Comparison of ENCODE assay signal across 19 cellular contexts in genomic region chr17:82980632-82981031, GRCh38.
"Had no signal": no experiment of that assay in that cellular context is flagged by ENCODE, and none has a peak within 500 bp of the region (broad histone marks: within the 10 kb centered on the region; RNA-seq: fewer than 3 reads in every experiment).

No MANE protein-coding gene starts in this region.

- DNase-seq: activated CD4-positive, alpha-beta T cell treated with anti-CD3 and anti-CD28 coated beads, Interleukin-2, amount 10 ng/mL, durations not matched to agents 7 days and 5 days; activated CD4-positive, CD25-positive, alpha-beta regulatory T cell; activated CD8-positive, alpha-beta T cell treated with anti-CD3 and anti-CD28 coated beads, Interleukin-2, amount 10 ng/mL, durations not matched to agents 7 days and 5 days; activated naive CD4-positive, alpha-beta T cell treated with Interleukin-2 at 50 U/mL for 16 hours; activated T-cell treated with anti-CD3 and anti-CD28 coated beads, Interleukin-2, amount 50 U/mL, for 24 hours; anterior cingulate cortex; central memory CD4-positive, alpha-beta T cell; erythroblast; heart right ventricle; mesendoderm; natural killer cell; stimulated activated CD4-positive, alpha-beta T cell treated with anti-CD3 and anti-CD28 coated beads, Interleukin-4, amount 100 ng/mL, for 1 hour had no signal

- H3K4me3 Mint-ChIP-seq: activated CD4-positive, alpha-beta T cell treated with anti-CD3 and anti-CD28 coated beads, Interleukin-2, amount 10 ng/mL, durations not matched to agents 7 days and 5 days; activated CD8-positive, alpha-beta T cell treated with anti-CD3 and anti-CD28 coated beads, Interleukin-2, amount 10 ng/mL, durations not matched to agents 7 days and 5 days; activated T-cell treated with anti-CD3 and anti-CD28 coated beads, Interleukin-2, amount 50 U/mL, for 24 hours; brain; natural killer cell; stimulated activated effector memory CD8-positive, alpha-beta T cell treated with anti-CD3 and anti-CD28 coated beads, Interleukin-12 subunit alpha, Interleukin-12 subunit beta, amount 100 ng/mL, for 72 hours; T-helper 2 cell treated with Interferon-gamma antibody and Interleukin-4, amounts not matched to agents 5 μg/mL and 100 μg/mL, for 36 hours had no signal

- H3K4me3 ChIP-seq: heart right ventricle, smooth muscle cell, thoracic aorta had no signal

- H3K9me3 Mint-ChIP-seq: activated T-cell treated with anti-CD3 and anti-CD28 coated beads, Interleukin-2, amount 50 U/mL, for 24 hours; activated T-helper 2 cell treated with anti-CD3 and anti-CD28 coated beads, Interferon-gamma antibody, Interleukin-2, Interleukin-4, amounts not matched to agents 10 μg/mL and 5 μg/mL and 100 μg/mL, durations not matched to agents 14 hours and 24 hours and 36 hours; brain; natural killer cell; stimulated activated effector memory CD8-positive, alpha-beta T cell treated with anti-CD3 and anti-CD28 coated beads, Interleukin-12 subunit alpha, Interleukin-12 subunit beta, amount 100 ng/mL, for 72 hours; T-helper 2 cell treated with Interferon-gamma antibody and Interleukin-4, amounts not matched to agents 5 μg/mL and 100 μg/mL, for 36 hours had no signal

- H3K4me1 ChIP-seq: parathyroid adenoma had no signal

- H3K36me3 ChIP-seq: heart right ventricle, thoracic aorta had no signal

- H3K36me3 Mint-ChIP-seq: brain, natural killer cell had no signal

- H3K9ac ChIP-seq: parathyroid adenoma had no signal

- H3K27ac ChIP-seq: parathyroid adenoma, thoracic aorta had no signal

- H3K27ac Mint-ChIP-seq: activated CD4-positive, alpha-beta T cell treated with anti-CD3 and anti-CD28 coated beads, Interleukin-2, amount 10 ng/mL, durations not matched to agents 7 days and 5 days; activated CD8-positive, alpha-beta T cell treated with anti-CD3 and anti-CD28 coated beads, Interleukin-2, amount 10 ng/mL, durations not matched to agents 7 days and 5 days; activated T-cell treated with anti-CD3 and anti-CD28 coated beads, Interleukin-2, amount 50 U/mL, for 24 hours; activated T-helper 2 cell treated with anti-CD3 and anti-CD28 coated beads, Interferon-gamma antibody, Interleukin-2, Interleukin-4, amounts not matched to agents 10 μg/mL and 5 μg/mL and 100 μg/mL, durations not matched to agents 14 hours and 24 hours and 36 hours; stimulated activated effector memory CD8-positive, alpha-beta T cell treated with anti-CD3 and anti-CD28 coated beads, Interleukin-12 subunit alpha, Interleukin-12 subunit beta, amount 100 ng/mL, for 72 hours; T-helper 2 cell treated with Interferon-gamma antibody and Interleukin-4, amounts not matched to agents 5 μg/mL and 100 μg/mL, for 36 hours had no signal

- H3K9me3 ChIP-seq: heart right ventricle, thoracic aorta had no signal

- H3K27me3 ChIP-seq: heart right ventricle had no signal

- H3K4me2 ChIP-seq: smooth muscle cell had no signal

- H3K27me3 Mint-ChIP-seq: activated CD4-positive, alpha-beta T cell treated with anti-CD3 and anti-CD28 coated beads, Interleukin-2, amount 10 ng/mL, durations not matched to agents 7 days and 5 days; activated T-cell treated with anti-CD3 and anti-CD28 coated beads, Interleukin-2, amount 50 U/mL, for 24 hours; brain had no signal
